In genomic region chr14:42490536-42490935, GRCh38 we compare ENCODE assay signal across 24 cellular contexts.
"Had no signal": no experiment of that assay in that cellular context is flagged by ENCODE, and none has a peak within 500 bp of the region (broad histone marks: within the 10 kb centered on the region; RNA-seq: fewer than 3 reads in every experiment).

No MANE protein-coding gene starts in this region.

- H3K4me3 Mint-ChIP-seq: activated CD8-positive, alpha-beta T cell treated with anti-CD3 and anti-CD28 coated beads, Interleukin-2, amount 10 ng/mL, durations not matched to agents 7 days and 5 days; activated naive CD8-positive, alpha-beta T cell treated with anti-CD3 and anti-CD28 coated beads, Interleukin-2, amount 50 U/mL, for 24 hours; activated T-helper 1 cell treated with anti-CD3 and anti-CD28 coated beads, Interleukin-12 subunit alpha, Interleukin-12 subunit beta, Interleukin-2, Interleukin-4 antibody, amounts not matched to agents 30 ng/mL and 10 ng/mL and 1 ng/mL, durations not matched to agents 14 hours and 24 hours and 36 hours; brain; naive thymus-derived CD8-positive, alpha-beta T cell; neural progenitor cell; stimulated activated memory B cell treated with anti-CD40 and anti-IgM and Interleukin-4, amounts not matched to agents 10 μg/mL and 1 μg/mL and 100 μg/mL, for 72 hours had no signal

- H3K4me1 ChIP-seq: heart right ventricle, lower lobe of right lung, neural progenitor cell, transverse colon, uterus had no signal

- ATAC-seq: activated CD4-positive, CD25-positive, alpha-beta regulatory T cell treated with anti-CD3 and anti-CD28 coated beads, Interleukin-2, amount 50 U/mL, for 24 hours; activated CD8-positive, alpha-beta T cell treated with anti-CD3 and anti-CD28 coated beads, Interleukin-2, amount 10 ng/mL, durations not matched to agents 7 days and 5 days; activated naive CD8-positive, alpha-beta T cell treated with anti-CD3 and anti-CD28 coated beads, Interleukin-2, amount 50 U/mL, for 24 hours; heart right ventricle; lower lobe of right lung; naive thymus-derived CD8-positive, alpha-beta T cell; sciatic nerve; stimulated activated memory B cell treated with anti-CD40 and anti-IgM and Interleukin-4, amounts not matched to agents 10 μg/mL and 1 μg/mL and 100 μg/mL, for 72 hours had no signal

- H3K9me3 ChIP-seq: heart right ventricle, lower lobe of right lung, transverse colon, uterus had no signal

- H3K4me3 ChIP-seq: heart right ventricle, lower lobe of right lung, neural progenitor cell, smooth muscle cell, transverse colon, uterus had no signal

- H3K36me3 ChIP-seq: heart right ventricle, lower lobe of right lung, neural progenitor cell, transverse colon, uterus had no signal

- H3K27me3 ChIP-seq: heart right ventricle, neural progenitor cell, transverse colon, uterus had no signal

- H3K9ac ChIP-seq: neural progenitor cell had no signal

- H3K4me2 ChIP-seq: neural progenitor cell, smooth muscle cell had no signal

- H3K9me3 Mint-ChIP-seq: neural progenitor cell; stimulated activated memory B cell treated with anti-CD40 and anti-IgM and Interleukin-4, amounts not matched to agents 10 μg/mL and 1 μg/mL and 100 μg/mL, for 72 hours had no signal

- H3K27ac Mint-ChIP-seq: activated CD8-positive, alpha-beta T cell treated with anti-CD3 and anti-CD28 coated beads, Interleukin-2, amount 10 ng/mL, durations not matched to agents 7 days and 5 days; activated naive CD8-positive, alpha-beta T cell treated with anti-CD3 and anti-CD28 coated beads, Interleukin-2, amount 50 U/mL, for 24 hours; activated T-helper 1 cell treated with anti-CD3 and anti-CD28 coated beads, Interleukin-12 subunit alpha, Interleukin-12 subunit beta, Interleukin-2, Interleukin-4 antibody, amounts not matched to agents 30 ng/mL and 10 ng/mL and 1 ng/mL, durations not matched to agents 14 hours and 24 hours and 36 hours; brain; naive thymus-derived CD8-positive, alpha-beta T cell; neural progenitor cell; stimulated activated memory B cell treated with anti-CD40 and anti-IgM and Interleukin-4, amounts not matched to agents 10 μg/mL and 1 μg/mL and 100 μg/mL, for 72 hours had no signal

- H3K4me1 Mint-ChIP-seq: activated naive CD8-positive, alpha-beta T cell treated with anti-CD3 and anti-CD28 coated beads, Interleukin-2, amount 50 U/mL, for 24 hours; brain; naive thymus-derived CD8-positive, alpha-beta T cell had no signal

- H3K27me3 Mint-ChIP-seq: activated naive CD8-positive, alpha-beta T cell treated with anti-CD3 and anti-CD28 coated beads, Interleukin-2, amount 50 U/mL, for 24 hours; brain; naive thymus-derived CD8-positive, alpha-beta T cell; stimulated activated memory B cell treated with anti-CD40 and anti-IgM and Interleukin-4, amounts not matched to agents 10 μg/mL and 1 μg/mL and 100 μg/mL, for 72 hours had no signal

- H3K36me3 Mint-ChIP-seq: brain; naive thymus-derived CD8-positive, alpha-beta T cell; neural progenitor cell; stimulated activated memory B cell treated with anti-CD40 and anti-IgM and Interleukin-4, amounts not matched to agents 10 μg/mL and 1 μg/mL and 100 μg/mL, for 72 hours had no signal

- H3K27ac ChIP-seq: heart right ventricle, lower lobe of right lung, neural progenitor cell, transverse colon, uterus, VCaP had no signal

- H2AFZ ChIP-seq: neural progenitor cell had no signal

- DNase-seq: activated CD4-positive, alpha-beta T cell treated with anti-CD3 and anti-CD28 coated beads, Interleukin-2, amount 50 U/mL, for 1 hour; activated CD8-positive, alpha-beta T cell treated with anti-CD3 and anti-CD28 coated beads, Interleukin-2, amount 10 ng/mL, durations not matched to agents 7 days and 5 days; activated gamma-delta T cell; activated naive CD4-positive, alpha-beta T cell treated with anti-CD3 and anti-CD28 coated beads, Interleukin-2, amount 50 U/mL, for 16 hours; activated naive CD8-positive, alpha-beta T cell treated with anti-CD3 and anti-CD28 coated beads, Interleukin-2, amount 50 U/mL, for 24 hours; dermis blood vessel endothelial cell; effector CD8-positive, alpha-beta T cell; erythroblast; heart right ventricle; kidney; lower lobe of right lung; naive thymus-derived CD8-positive, alpha-beta T cell; stimulated activated CD4-positive, alpha-beta T cell treated with anti-CD3 and anti-CD28 coated beads, Interleukin-15, amount 100 ng/mL, for 24 hours; T-helper 2 cell; transverse colon; uterus had no signal
